ENCODE assay signal across 27 cellular contexts in the genomic region with DNA sequence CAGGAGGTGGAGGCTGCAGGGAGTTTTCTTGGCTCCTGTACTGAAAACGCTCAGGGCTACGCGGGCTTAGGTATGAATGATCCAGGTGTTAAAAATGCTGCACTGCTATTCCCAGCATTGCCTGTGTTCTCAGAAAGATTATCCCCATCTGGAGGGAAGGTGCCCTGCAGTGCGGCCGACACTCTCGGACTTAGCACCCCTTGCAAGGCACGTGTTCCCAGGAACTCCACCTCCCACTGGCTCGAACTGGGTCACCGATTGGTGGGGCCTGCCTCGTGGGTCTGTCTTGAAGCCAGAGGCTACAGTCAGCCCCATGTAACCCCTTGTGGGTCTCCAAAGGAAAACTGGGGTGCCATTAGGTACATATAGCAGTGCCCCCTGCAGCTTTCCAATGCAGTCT.
"Had no signal": no experiment of that assay in that cellular context is flagged by ENCODE, and none has a peak within 500 bp of the region (broad histone marks: within the 10 kb centered on the region; RNA-seq: fewer than 3 reads in every experiment).

No MANE protein-coding gene starts in this region.

- ATAC-seq: heart left ventricle; left colon; left lung; lower lobe of right lung; naive thymus-derived CD4-positive, alpha-beta T cell; pancreas; sciatic nerve; stimulated activated effector memory CD8-positive, alpha-beta T cell treated with anti-CD3 and anti-CD28 coated beads, Interleukin-12 subunit alpha, Interleukin-12 subunit beta, amount 100 ng/mL, for 72 hours; upper lobe of right lung had no signal

- H3K36me3 Mint-ChIP-seq: immature natural killer cell; naive thymus-derived CD4-positive, alpha-beta T cell had no signal

- H3K27ac Mint-ChIP-seq: immature natural killer cell; naive thymus-derived CD4-positive, alpha-beta T cell; nephron progenitor cell; stimulated activated effector memory CD8-positive, alpha-beta T cell treated with anti-CD3 and anti-CD28 coated beads, Interleukin-12 subunit alpha, Interleukin-12 subunit beta, amount 100 ng/mL, for 72 hours; stimulated activated naive CD8-positive, alpha-beta T cell treated with anti-CD3 and anti-CD28 coated beads, Interleukin-15, Interleukin-2, amounts not matched to agents 100 ng/mL and 50 ng/mL, for 24 hours had no signal

- H3K9me3 ChIP-seq: heart left ventricle, left lung, lower lobe of right lung, pancreas, prostate gland, spleen, suprapubic skin, thoracic aorta, tibial artery, upper lobe of right lung had no signal

- H3K9me3 Mint-ChIP-seq: immature natural killer cell; naive thymus-derived CD4-positive, alpha-beta T cell; nephron progenitor cell; stimulated activated effector memory CD8-positive, alpha-beta T cell treated with anti-CD3 and anti-CD28 coated beads, Interleukin-12 subunit alpha, Interleukin-12 subunit beta, amount 100 ng/mL, for 72 hours; stimulated activated naive CD8-positive, alpha-beta T cell treated with anti-CD3 and anti-CD28 coated beads, Interleukin-15, Interleukin-2, amounts not matched to agents 100 ng/mL and 50 ng/mL, for 24 hours had no signal

- H3K4me3 ChIP-seq: heart left ventricle, left lung, lower lobe of right lung, pancreas, prostate gland, spleen, suprapubic skin, thoracic aorta, tibial artery, upper lobe of right lung had no signal

- H3K27me3 ChIP-seq: heart left ventricle, pancreas, suprapubic skin, tibial artery, upper lobe of right lung had no signal

- H3K27ac ChIP-seq: heart left ventricle, left lung, lower lobe of right lung, pancreas, prostate gland, spleen, suprapubic skin, thoracic aorta, tibial artery, upper lobe of right lung had no signal

- DNase-seq: glutamatergic neuron; heart left ventricle; hypothalamus; immature natural killer cell; kidney; left colon; left lung; lower lobe of right lung; mammary epithelial cell; mesenchymal stem cell; naive thymus-derived CD4-positive, alpha-beta T cell; nephron progenitor cell; nucleus accumbens; retina; small intestine; spleen; stimulated activated CD4-positive, alpha-beta T cell treated with anti-CD3 and anti-CD28 coated beads, Interleukin-4, amount 100 ng/mL, for 24 hours; stimulated activated naive CD4-positive, alpha-beta T cell; tibial artery; upper lobe of right lung had no signal

- H3K4me3 Mint-ChIP-seq: immature natural killer cell; naive thymus-derived CD4-positive, alpha-beta T cell; nephron progenitor cell; stimulated activated effector memory CD8-positive, alpha-beta T cell treated with anti-CD3 and anti-CD28 coated beads, Interleukin-12 subunit alpha, Interleukin-12 subunit beta, amount 100 ng/mL, for 72 hours; stimulated activated naive CD8-positive, alpha-beta T cell treated with anti-CD3 and anti-CD28 coated beads, Interleukin-15, Interleukin-2, amounts not matched to agents 100 ng/mL and 50 ng/mL, for 24 hours had no signal

- H3K36me3 ChIP-seq: heart left ventricle, left lung, lower lobe of right lung, pancreas, prostate gland, spleen, suprapubic skin, thoracic aorta, tibial artery, upper lobe of right lung had no signal
